In the genomic region with DNA sequence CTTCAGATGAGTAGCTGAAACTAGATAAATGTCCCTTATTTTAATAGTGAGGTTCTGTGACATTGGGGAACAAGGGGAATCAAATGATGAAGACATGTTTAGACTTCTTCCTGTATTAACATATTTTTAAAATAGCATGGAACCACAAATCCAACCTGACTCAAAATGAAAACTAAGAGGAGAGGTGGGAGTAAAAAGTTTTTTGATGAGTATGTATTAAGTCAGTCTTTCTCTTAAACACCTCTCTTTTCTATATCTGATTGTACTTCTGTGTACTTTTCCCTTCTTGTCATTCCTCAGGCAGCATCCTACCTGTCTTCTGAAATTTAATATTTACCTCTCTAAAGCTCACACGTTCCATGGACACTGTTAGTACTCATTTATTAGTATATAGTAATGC, we compare ENCODE assay signal across 16 cellular contexts. TPM values are rescaled to one million over a fixed set of nuclear protein-coding genes. Genes with fewer than 3 reads are reported as not detected.
A peak's percentile ranks its signal among the peaks of the same experiment; 100 is the strongest.
DNase-seq lines count a peak whose midpoint lies in the region; ATAC-seq and TF ChIP-seq lines count a peak whose summit lies in the region.
"Had no signal": no experiment of that assay in that cellular context is flagged by ENCODE, and none has a peak within 500 bp of the region (broad histone marks: within the 10 kb centered on the region; RNA-seq: fewer than 3 reads in every experiment).

No MANE protein-coding gene starts in this region.

- no peaks in the 10 kb centered on the region for H3K27me3 ChIP-seq in transverse colon
- H3K27me3 ChIP-seq: MG63 had no signal

- TF ChIP-seq POLR2A in transverse colon (IDR thresholded peaks at IDR 0.05), result no peak

- no peaks in the 10 kb centered on the region for H3K36me3 ChIP-seq in transverse colon
- H3K36me3 ChIP-seq: HAP-1, MG63 had no signal

- TF ChIP-seq CTCF in Calu3 (IDR thresholded peaks at IDR 0.05; ENCODE audit: unreplicated experiment), result no peak
- TF ChIP-seq CTCF in transverse colon (IDR thresholded peaks at IDR 0.05), result no peak

- CTCF ChIA-PET in Calu3 (lab: Charles Lee), result no interaction called here

- peak; percentile 14 for DNase-seq in activated CD4-positive, alpha-beta T cell treated with anti-CD3 and anti-CD28 coated beads, Interleukin-2, amount 10 ng/mL, durations not matched to agents 24 days and 14 days
- DNase-seq in activated CD4-positive, alpha-beta T cell treated with anti-CD3 and anti-CD28 coated beads for 4 hours, result no peak
- no peak for DNase-seq in Calu3
- DNase-seq in T-helper 2 cell treated with Interferon-gamma antibody and Interleukin-4, amounts not matched to agents 5 μg/mL and 100 μg/mL, for 36 hours (ENCODE audit: low spot score), result no peak
- DNase-seq in stimulated activated effector memory CD8-positive, alpha-beta T cell treated with anti-CD3 and anti-CD28 coated beads, Interleukin-12 subunit alpha, Interleukin-12 subunit beta, amount 100 ng/mL, for 72 hours (ENCODE audit: low spot score in 2 of 2), result no peak
- no peak for DNase-seq in NCI-H2081 treated with DMSO at 0.1 percent for 48 hours (lab: John Stamatoyannopoulos, UW)
- DNase-seq in transverse colon, result no peak
- DNase-seq: CD4-positive, alpha-beta memory T cell; MG63; NCI-H1092; NCI-H146; NCI-H2081; NCI-H510A; NCI-H774 had no signal

- ATAC-seq in stimulated activated effector memory CD8-positive, alpha-beta T cell treated with anti-CD3 and anti-CD28 coated beads, Interleukin-12 subunit alpha, Interleukin-12 subunit beta, amount 100 ng/mL, for 72 hours, result peak; percentile 81
- no peak for ATAC-seq in HG02763 (IDR thresholded peaks at IDR 0.05; ENCODE audit: unreplicated experiment)

- in situ Hi-C loops in transverse colon (cut with MboI; ENCODE audit: low pct_ligation_motif_present in 1 of 4, low pct_unique_long_range_greater_than_20kb in 1 of 4, low sequenced_read_pairs in 3 of 4), result loop anchor here in 3 of 4 donors (10.0 to 25.0 kb wide), 3 partner anchors 117 to 129 kb away; no protein-coding TSS in a partner anchor

- WGBS in transverse colon (ENCODE audit: low coverage in 1 of 2), 2 donors, result 83 to 89% methylated on average over 1 of the region's 1 CpG

- TF ChIP-seq EP300 in transverse colon (IDR thresholded peaks at IDR 0.05; ENCODE audit: low read depth), result no peak

- H3K4me3 ChIP-seq in transverse colon, result no peak overlapping the region
- H3K4me3 ChIP-seq: HAP-1, MG63 had no signal

- H3K4me1 Mint-ChIP-seq in activated CD4-positive, alpha-beta T cell treated with anti-CD3 and anti-CD28 coated beads, Interleukin-2, amount 10 ng/mL, durations not matched to agents 24 days and 14 days, result peaks cover 16% of the 10 kb centered on the region
- H3K4me1 Mint-ChIP-seq in Calu3 (ENCODE audit: low read depth, unreplicated experiment), result no peaks in the 10 kb centered on the region
- H3K4me1 Mint-ChIP-seq in T-helper 2 cell treated with Interferon-gamma antibody and Interleukin-4, amounts not matched to agents 5 μg/mL and 100 μg/mL, for 36 hours (ENCODE audit: low read depth), result peaks cover 15% of the 10 kb centered on the region
- H3K4me1 Mint-ChIP-seq in stimulated activated effector memory CD8-positive, alpha-beta T cell treated with anti-CD3 and anti-CD28 coated beads, Interleukin-12 subunit alpha, Interleukin-12 subunit beta, amount 100 ng/mL, for 72 hours, result peaks cover 10% of the 10 kb centered on the region

- H3K4me3 Mint-ChIP-seq in activated CD4-positive, alpha-beta T cell treated with anti-CD3 and anti-CD28 coated beads, Interleukin-2, amount 10 ng/mL, durations not matched to agents 24 days and 14 days, result no peak overlapping the region
- H3K4me3 Mint-ChIP-seq in Calu3 (ENCODE audit: low read depth, unreplicated experiment), result no peak overlapping the region
- no peak overlapping the region for H3K4me3 Mint-ChIP-seq in T-helper 2 cell treated with Interferon-gamma antibody and Interleukin-4, amounts not matched to agents 5 μg/mL and 100 μg/mL, for 36 hours
- no peak overlapping the region for H3K4me3 Mint-ChIP-seq in stimulated activated effector memory CD8-positive, alpha-beta T cell treated with anti-CD3 and anti-CD28 coated beads, Interleukin-12 subunit alpha, Interleukin-12 subunit beta, amount 100 ng/mL, for 72 hours
- H3K4me3 Mint-ChIP-seq: CD4-positive, alpha-beta memory T cell had no signal

- BruUV-seq in Calu3 (replicated peaks; lab: Mats Ljungman, UMichigan), result no TSS peak

- H3K9me3 ChIP-seq in transverse colon, result no peaks in the 10 kb centered on the region
- H3K9me3 ChIP-seq: HAP-1, MG63 had no signal

- no peaks in the 10 kb centered on the region for H3K27me3 Mint-ChIP-seq in activated CD4-positive, alpha-beta T cell treated with anti-CD3 and anti-CD28 coated beads, Interleukin-2, amount 10 ng/mL, durations not matched to agents 24 days and 14 days
- no peaks in the 10 kb centered on the region for H3K27me3 Mint-ChIP-seq in Calu3 (ENCODE audit: unreplicated experiment)
- H3K27me3 Mint-ChIP-seq in T-helper 2 cell treated with Interferon-gamma antibody and Interleukin-4, amounts not matched to agents 5 μg/mL and 100 μg/mL, for 36 hours (ENCODE audit: low read depth), result no peaks in the 10 kb centered on the region
- H3K27me3 Mint-ChIP-seq: CD4-positive, alpha-beta memory T cell had no signal

- peak overlapping the region; percentile 64 for H3K27ac Mint-ChIP-seq in activated CD4-positive, alpha-beta T cell treated with anti-CD3 and anti-CD28 coated beads, Interleukin-2, amount 10 ng/mL, durations not matched to agents 24 days and 14 days
- H3K27ac Mint-ChIP-seq in Calu3 (ENCODE audit: unreplicated experiment), result peak overlapping the region; percentile 43
- H3K27ac Mint-ChIP-seq in T-helper 2 cell treated with Interferon-gamma antibody and Interleukin-4, amounts not matched to agents 5 μg/mL and 100 μg/mL, for 36 hours, result peak overlapping the region; percentile 18
- peak overlapping the region; percentile 64 for H3K27ac Mint-ChIP-seq in stimulated activated effector memory CD8-positive, alpha-beta T cell treated with anti-CD3 and anti-CD28 coated beads, Interleukin-12 subunit alpha, Interleukin-12 subunit beta, amount 100 ng/mL, for 72 hours

- H3K4me1 ChIP-seq in transverse colon, result no peaks in the 10 kb centered on the region
- H3K4me1 ChIP-seq: HAP-1 had no signal

- no peaks in the 10 kb centered on the region for H3K9me3 Mint-ChIP-seq in activated CD4-positive, alpha-beta T cell treated with anti-CD3 and anti-CD28 coated beads, Interleukin-2, amount 10 ng/mL, durations not matched to agents 24 days and 14 days
- H3K9me3 Mint-ChIP-seq in Calu3 (ENCODE audit: low read depth, unreplicated experiment), result no peaks in the 10 kb centered on the region
- H3K9me3 Mint-ChIP-seq in T-helper 2 cell treated with Interferon-gamma antibody and Interleukin-4, amounts not matched to agents 5 μg/mL and 100 μg/mL, for 36 hours, result no peaks in the 10 kb centered on the region
- no peaks in the 10 kb centered on the region for H3K9me3 Mint-ChIP-seq in stimulated activated effector memory CD8-positive, alpha-beta T cell treated with anti-CD3 and anti-CD28 coated beads, Interleukin-12 subunit alpha, Interleukin-12 subunit beta, amount 100 ng/mL, for 72 hours
- H3K9me3 Mint-ChIP-seq: CD4-positive, alpha-beta memory T cell had no signal

- H3K27ac ChIP-seq in transverse colon, result no peak overlapping the region

- intact Hi-C loops in activated CD4-positive, alpha-beta T cell treated with anti-CD3 and anti-CD28 coated beads, Interleukin-2, amount 10 ng/mL, durations not matched to agents 24 days and 14 days (cut with micrococcal nuclease), result loop anchor here (1.0 to 2.0 kb wide), 2 partner anchors 8 to 111 kb away; a partner anchor contains a TSS
- intact Hi-C loops in Calu3 (cut with micrococcal nuclease; ENCODE audit: unreplicated experiment) (no loop called here), transverse colon (cut with DNase I; ENCODE audit: low total_unique reads) (no loop called here)

- peaks cover 2% of the 10 kb centered on the region for H3K36me3 Mint-ChIP-seq in activated CD4-positive, alpha-beta T cell treated with anti-CD3 and anti-CD28 coated beads, Interleukin-2, amount 10 ng/mL, durations not matched to agents 24 days and 14 days (ENCODE audit: low read depth)
- H3K36me3 Mint-ChIP-seq in Calu3 (ENCODE audit: insufficient read depth, unreplicated experiment), result peaks cover 30% of the 10 kb centered on the region
- no peaks in the 10 kb centered on the region for H3K36me3 Mint-ChIP-seq in T-helper 2 cell treated with Interferon-gamma antibody and Interleukin-4, amounts not matched to agents 5 μg/mL and 100 μg/mL, for 36 hours (ENCODE audit: low read depth)
- no peaks in the 10 kb centered on the region for H3K36me3 Mint-ChIP-seq in stimulated activated effector memory CD8-positive, alpha-beta T cell treated with anti-CD3 and anti-CD28 coated beads, Interleukin-12 subunit alpha, Interleukin-12 subunit beta, amount 100 ng/mL, for 72 hours

RNA-seq across cellular contexts. Expression of a gene that starts 8.7 kb away (rescaled TPM):
- total RNA-seq in activated CD4-positive, alpha-beta T cell treated with anti-CD3 and anti-CD28 coated beads, Interleukin-2, amount 10 ng/mL, durations not matched to agents 24 days and 14 days, result 9.5 and 14.3 TPM in 2 replicates
- total RNA-seq in Calu3 (2022) (13.3 and 21.0 TPM in 2 replicates), transverse colon (1 to 10 TPM; 1.9 to 8.3 (median 5.3) TPM)
